Comparison of ENCODE assay signal across 8 cellular contexts in the genomic region with DNA sequence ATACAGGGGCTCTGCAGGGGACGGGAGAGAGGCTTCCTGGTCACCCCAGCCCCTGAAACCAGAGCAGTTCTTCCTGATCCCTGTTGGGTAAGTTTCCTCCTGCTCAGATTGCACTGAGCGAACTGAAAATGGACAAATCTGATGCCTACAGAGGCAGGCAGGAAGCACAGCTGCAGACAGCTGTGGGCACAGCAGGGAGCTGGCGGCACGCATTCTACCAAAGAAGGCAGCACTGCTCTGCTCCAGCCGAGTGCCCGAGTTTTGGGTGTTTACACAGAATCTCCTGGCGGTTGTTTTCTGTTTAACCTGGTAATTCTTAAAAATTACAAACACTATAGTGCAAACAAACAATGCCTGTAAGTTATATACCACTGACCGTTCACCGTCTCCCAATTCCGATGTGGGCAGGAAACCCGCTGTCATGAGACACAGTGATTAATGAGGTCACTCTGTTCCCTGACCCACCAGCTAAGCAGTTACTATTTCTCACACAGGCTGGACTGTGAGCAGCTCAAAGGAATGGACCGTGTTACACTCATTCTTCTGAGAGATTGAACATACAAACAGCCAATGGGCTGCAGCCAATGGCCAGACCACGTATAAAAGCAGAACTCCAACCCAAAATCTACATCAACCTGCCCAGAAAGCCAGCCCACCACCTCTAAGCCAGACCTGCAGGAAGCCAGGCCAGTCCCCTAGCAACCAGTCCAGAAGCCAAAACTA. TPM values are rescaled to one million over a fixed set of nuclear protein-coding genes. Genes with fewer than 3 reads are reported as not detected.
A peak's percentile ranks its signal among the peaks of the same experiment; 100 is the strongest.
DNase-seq lines count a peak whose midpoint lies in the region; TF ChIP-seq lines count a peak whose summit lies in the region.

No MANE protein-coding gene starts in this region.

- no peaks in the 10 kb centered on the region for H3K27me3 ChIP-seq in liver (ENCODE audit: control insufficient read depth in 4 of 4, insufficient read depth in 4 of 4, low read length in 3 of 4)

- H3K9ac ChIP-seq in liver (ENCODE audit: low read depth in 1 of 2, low read length in 2 of 2): no peak overlapping the region

- WGBS in liver: 51% methylated on average over 13 of the region's 13 CpGs

- DNase-seq in NCI-H1417 (lab: John Stamatoyannopoulos, UW): peak in 2 of 3 experiments; percentile 27 to 69
- DNase-seq in NCI-H1417 treated with DMSO at 0.1 percent for 48 hours (lab: John Stamatoyannopoulos, UW): no peak
- peak; percentile 91 to 97 for DNase-seq in cardiac fibroblast (ENCODE audit: low read depth in 2 of 2)
- peak; percentile 80 for DNase-seq in stromal cell of bone marrow (ENCODE audit: low read depth)
- no peak for DNase-seq in GM10248 (ENCODE audit: extremely low spot score)
- DNase-seq in NCI-H345 treated with DMSO at 0.1 percent for 48 hours (lab: John Stamatoyannopoulos, UW; ENCODE audit: unreplicated experiment): no peak

- CTCF ChIA-PET in GM10248 (lab: Yijun Ruan, JAX): interaction anchor here (1.0 to 13.5 kb wide), 4 partner anchors 7 to 125 kb away, joined by 3 to 127 read pairs (median 4); no protein-coding TSS in a partner anchor

- peaks cover 0 to 11% (median 2%) of the 10 kb centered on the region in 4 donors for H3K4me1 ChIP-seq in liver (ENCODE audit: control insufficient read depth in 4 of 4, insufficient read depth in 4 of 4, low read length in 3 of 4)

- POLR2A ChIA-PET in GM10248 (lab: Yijun Ruan, JAX): no interaction called here

- H3K36me3 ChIP-seq in liver (ENCODE audit: control insufficient read depth in 4 of 4, insufficient read depth in 3 of 4, low read depth in 1 of 4, low read length in 3 of 4): peaks cover 0 to 2% (median 0%) of the 10 kb centered on the region in 4 donors

- H3K4me3 ChIP-seq in cardiac fibroblast (replicated peaks in 1 of 2; ENCODE audit: low read depth in 2 of 2, low read length in 2 of 2) (peak overlapping the region; percentile 4 to 29), liver (ENCODE audit: low read depth in 1 of 3, low read length in 3 of 3) (no peak overlapping the region)

- TF ChIP-seq CTCF in cardiac fibroblast (IDR thresholded peaks at IDR 0.05; ENCODE audit: low read depth, low read length): peak; percentile 5
- TF ChIP-seq CTCF in liver (IDR thresholded peaks at IDR 0.05; ENCODE audit: low read depth, low read length, missing input control): no peak
- no peak for TF ChIP-seq CTCF in GM10248 (IDR thresholded peaks at IDR 0.05; ENCODE audit: control extremely low read depth, extremely low read depth, low read depth, missing control alignments)

- no peak for TF ChIP-seq RAD21 in liver (IDR thresholded peaks at IDR 0.05)

- no peaks in the 10 kb centered on the region for H3K9me3 ChIP-seq in liver (ENCODE audit: control insufficient read depth in 4 of 4, low read length in 3 of 4)

- peak overlapping the region; percentile 58 to 76 for H3K27ac ChIP-seq in liver (ENCODE audit: low read depth in 1 of 2, low read length in 2 of 2)

TF ChIP-seq in PFSK-1, 5 proteins besides CTCF, POLR2A, EP300 and RAD21:
- TF ChIP-seq, protein P1, sequence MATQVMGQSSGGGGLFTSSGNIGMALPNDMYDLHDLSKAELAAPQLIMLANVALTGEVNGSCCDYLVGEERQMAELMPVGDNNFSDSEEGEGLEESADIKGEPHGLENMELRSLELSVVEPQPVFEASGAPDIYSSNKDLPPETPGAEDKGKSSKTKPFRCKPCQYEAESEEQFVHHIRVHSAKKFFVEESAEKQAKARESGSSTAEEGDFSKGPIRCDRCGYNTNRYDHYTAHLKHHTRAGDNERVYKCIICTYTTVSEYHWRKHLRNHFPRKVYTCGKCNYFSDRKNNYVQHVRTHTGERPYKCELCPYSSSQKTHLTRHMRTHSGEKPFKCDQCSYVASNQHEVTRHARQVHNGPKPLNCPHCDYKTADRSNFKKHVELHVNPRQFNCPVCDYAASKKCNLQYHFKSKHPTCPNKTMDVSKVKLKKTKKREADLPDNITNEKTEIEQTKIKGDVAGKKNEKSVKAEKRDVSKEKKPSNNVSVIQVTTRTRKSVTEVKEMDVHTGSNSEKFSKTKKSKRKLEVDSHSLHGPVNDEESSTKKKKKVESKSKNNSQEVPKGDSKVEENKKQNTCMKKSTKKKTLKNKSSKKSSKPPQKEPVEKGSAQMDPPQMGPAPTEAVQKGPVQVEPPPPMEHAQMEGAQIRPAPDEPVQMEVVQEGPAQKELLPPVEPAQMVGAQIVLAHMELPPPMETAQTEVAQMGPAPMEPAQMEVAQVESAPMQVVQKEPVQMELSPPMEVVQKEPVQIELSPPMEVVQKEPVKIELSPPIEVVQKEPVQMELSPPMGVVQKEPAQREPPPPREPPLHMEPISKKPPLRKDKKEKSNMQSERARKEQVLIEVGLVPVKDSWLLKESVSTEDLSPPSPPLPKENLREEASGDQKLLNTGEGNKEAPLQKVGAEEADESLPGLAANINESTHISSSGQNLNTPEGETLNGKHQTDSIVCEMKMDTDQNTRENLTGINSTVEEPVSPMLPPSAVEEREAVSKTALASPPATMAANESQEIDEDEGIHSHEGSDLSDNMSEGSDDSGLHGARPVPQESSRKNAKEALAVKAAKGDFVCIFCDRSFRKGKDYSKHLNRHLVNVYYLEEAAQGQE (IDR thresholded peaks at IDR 0.05; ENCODE audit: insufficient read depth in 1 of 2, low read depth in 2 of 2, low read length in 2 of 2): no peak
- TF ChIP-seq SIN3A (IDR thresholded peaks at IDR 0.05; ENCODE audit: borderline replicate concordance, insufficient read depth, low read length) (no peak; the same call in 1 of the 2 replicates), POLR2AphosphoS5 (IDR thresholded peaks at IDR 0.05; ENCODE audit: low read depth, low read length) (no peak), TAF1 (IDR thresholded peaks at IDR 0.05; ENCODE audit: borderline replicate concordance, insufficient read depth, low read length) (no peak), FOXP2 (optimal IDR thresholded peaks at IDR 0.05; ENCODE audit: borderline replicate concordance, extremely low read depth, extremely low read length, insufficient read depth) (peak; percentile 58)

TF ChIP-seq in liver, 16 proteins besides CTCF, POLR2A, EP300 and RAD21:
- TF ChIP-seq, protein P2, sequence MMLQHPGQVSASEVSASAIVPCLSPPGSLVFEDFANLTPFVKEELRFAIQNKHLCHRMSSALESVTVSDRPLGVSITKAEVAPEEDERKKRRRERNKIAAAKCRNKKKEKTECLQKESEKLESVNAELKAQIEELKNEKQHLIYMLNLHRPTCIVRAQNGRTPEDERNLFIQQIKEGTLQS (IDR thresholded peaks at IDR 0.05): no peak
- TF ChIP-seq HNF4A (conservative IDR thresholded peaks at IDR 0.05) (no peak), NR2F2 (IDR thresholded peaks at IDR 0.05) (peak; percentile 91), RXRA (IDR thresholded peaks at IDR 0.05) (peak in 1 of 2 donors; percentile 19)

RNA-seq across cellular contexts. Expression of gene NSMCE1, which starts 25.5 kb away (rescaled TPM):
- 56.2 TPM for polyA plus RNA-seq in PFSK-1 (2012; ENCODE audit: insufficient read length, low read depth)
- 10 to 100 TPM; 16.5 to 16.6 TPM for total RNA-seq in liver
- 10 to 100 TPM; 26.9 to 39.0 TPM for polyA plus RNA-seq in liver

RNA-seq across cellular contexts. Expression of gene KDM8, which starts 39.7 kb away (rescaled TPM):
- polyA plus RNA-seq in PFSK-1 (2012; ENCODE audit: insufficient read length, low read depth): 4.7 TPM
- 100 to 1,000 TPM in 1 of 2 donors, 1 to 10 TPM in 1; 4.6 to 198 TPM for total RNA-seq in liver
- polyA plus RNA-seq in liver: 10 to 100 TPM; 96.7 to 98.7 TPM

Comparison
In these comparisons a context has a peak if more than half of its experiments do, and no peak if none do; other contexts are left out.
1. DNase-seq: peak in NCI-H1417 (2 of 3), cardiac fibroblast (2 of 2) and stromal cell of bone marrow (single experiment); none in NCI-H1417 treated with DMSO at 0.1 percent for 48 hours (single experiment), GM10248 (single experiment) and NCI-H345 treated with DMSO at 0.1 percent for 48 hours (single experiment).
2. H3K4me3 ChIP-seq: peak in cardiac fibroblast (2 of 2); none in liver (0 of 3).